In the genomic region with DNA sequence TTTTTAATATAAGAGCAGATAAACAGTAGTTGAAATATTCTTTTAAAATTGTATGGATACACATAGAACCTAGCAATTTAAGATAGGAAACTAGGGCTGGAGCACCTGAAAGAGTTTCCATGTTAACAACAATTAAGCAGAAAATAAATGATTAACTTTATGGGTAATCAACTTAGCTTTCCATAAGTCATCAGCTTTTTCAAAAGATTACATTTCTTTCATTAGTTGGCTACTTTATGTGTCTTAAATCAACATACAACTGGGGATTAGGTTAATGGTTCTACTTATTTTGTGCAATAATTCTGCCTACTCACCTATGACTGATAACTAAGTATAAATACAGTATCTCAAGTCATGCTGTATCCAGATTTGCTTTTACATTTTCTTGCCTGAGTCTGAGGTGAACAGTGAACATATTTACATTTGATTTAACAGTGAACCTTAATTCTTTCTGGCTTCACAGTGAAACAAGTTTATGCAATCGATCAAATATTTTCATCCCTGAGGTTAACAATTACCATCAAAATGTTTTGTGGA, we compare ENCODE assay signal across 2 cellular contexts.
TF ChIP-seq lines count a peak whose summit lies in the region.

Gene ANXA10, plus strand, starts transcription at position 362 of the 537 bp plus-strand sequence. Its CDS starts 164 bp downstream, at position 526.

TF ChIP-seq in liver, 16 proteins besides CTCF, POLR2A, EP300 and RAD21:
- TF ChIP-seq NR2F2 (IDR thresholded peaks at IDR 0.05) (no peak), HNF4A (conservative IDR thresholded peaks at IDR 0.05) (no peak), MAX (IDR thresholded peaks at IDR 0.05) (no peak), YY1 (IDR thresholded peaks at IDR 0.05) (no peak), FOXA2 (IDR thresholded peaks at IDR 0.05) (no peak), ATF3 (IDR thresholded peaks at IDR 0.05) (no peak), SP1 (IDR thresholded peaks at IDR 0.05) (no peak), FOXA1 (IDR thresholded peaks at IDR 0.05) (no peak), RXRA (IDR thresholded peaks at IDR 0.05) (no peak)

TF ChIP-seq in HepG2, 621 proteins besides CTCF, POLR2A, EP300 and RAD21:
- TF ChIP-seq ARID4A (CRISPR knock-in tag; IDR thresholded peaks at IDR 0.05; ENCODE audit: borderline replicate concordance) (no peak), CHD2 (IDR thresholded peaks at IDR 0.05; ENCODE audit: low read depth, low read length) (no peak), ZBTB46 (CRISPR knock-in tag; IDR thresholded peaks at IDR 0.05; ENCODE audit: borderline replicate concordance) (no peak), TCF7L2 (IDR thresholded peaks at IDR 0.05; ENCODE audit: low read depth, low read length) (no peak), ZFP82 (CRISPR knock-in tag; IDR thresholded peaks at IDR 0.05; ENCODE audit: borderline replicate concordance) (no peak), ZNF850 (CRISPR knock-in tag; conservative IDR thresholded peaks at IDR 0.05) (no peak), ZNF780A (CRISPR knock-in tag; IDR thresholded peaks at IDR 0.05) (no peak), NPAS2 (CRISPR knock-in tag; IDR thresholded peaks at IDR 0.05; ENCODE audit: borderline replicate concordance) (no peak)
- TF ChIP-seq, protein P1, sequence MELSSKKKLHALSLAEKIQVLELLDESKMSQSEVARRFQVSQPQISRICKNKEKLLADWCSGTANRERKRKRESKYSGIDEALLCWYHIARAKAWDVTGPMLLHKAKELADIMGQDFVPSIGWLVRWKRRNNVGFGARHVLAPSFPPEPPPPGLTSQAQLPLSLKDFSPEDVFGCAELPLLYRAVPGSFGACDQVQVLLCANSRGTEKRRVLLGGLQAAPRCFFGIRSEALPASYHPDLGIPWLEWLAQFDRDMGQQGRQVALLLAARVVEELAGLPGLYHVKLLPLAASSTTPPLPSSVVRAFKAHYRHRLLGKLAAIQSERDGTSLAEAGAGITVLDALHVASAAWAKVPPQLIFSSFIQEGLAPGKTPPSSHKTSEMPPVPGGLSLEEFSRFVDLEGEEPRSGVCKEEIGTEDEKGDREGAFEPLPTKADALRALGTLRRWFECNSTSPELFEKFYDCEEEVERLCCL (CRISPR knock-in tag; IDR thresholded peaks at IDR 0.05; ENCODE audit: borderline replicate concordance): no peak
- TF ChIP-seq, protein P2, sequence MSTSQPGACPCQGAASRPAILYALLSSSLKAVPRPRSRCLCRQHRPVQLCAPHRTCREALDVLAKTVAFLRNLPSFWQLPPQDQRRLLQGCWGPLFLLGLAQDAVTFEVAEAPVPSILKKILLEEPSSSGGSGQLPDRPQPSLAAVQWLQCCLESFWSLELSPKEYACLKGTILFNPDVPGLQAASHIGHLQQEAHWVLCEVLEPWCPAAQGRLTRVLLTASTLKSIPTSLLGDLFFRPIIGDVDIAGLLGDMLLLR (CRISPR knock-in tag; IDR thresholded peaks at IDR 0.05): no peak
